14 cellular contexts compared by ENCODE assay signal in the genomic region with DNA sequence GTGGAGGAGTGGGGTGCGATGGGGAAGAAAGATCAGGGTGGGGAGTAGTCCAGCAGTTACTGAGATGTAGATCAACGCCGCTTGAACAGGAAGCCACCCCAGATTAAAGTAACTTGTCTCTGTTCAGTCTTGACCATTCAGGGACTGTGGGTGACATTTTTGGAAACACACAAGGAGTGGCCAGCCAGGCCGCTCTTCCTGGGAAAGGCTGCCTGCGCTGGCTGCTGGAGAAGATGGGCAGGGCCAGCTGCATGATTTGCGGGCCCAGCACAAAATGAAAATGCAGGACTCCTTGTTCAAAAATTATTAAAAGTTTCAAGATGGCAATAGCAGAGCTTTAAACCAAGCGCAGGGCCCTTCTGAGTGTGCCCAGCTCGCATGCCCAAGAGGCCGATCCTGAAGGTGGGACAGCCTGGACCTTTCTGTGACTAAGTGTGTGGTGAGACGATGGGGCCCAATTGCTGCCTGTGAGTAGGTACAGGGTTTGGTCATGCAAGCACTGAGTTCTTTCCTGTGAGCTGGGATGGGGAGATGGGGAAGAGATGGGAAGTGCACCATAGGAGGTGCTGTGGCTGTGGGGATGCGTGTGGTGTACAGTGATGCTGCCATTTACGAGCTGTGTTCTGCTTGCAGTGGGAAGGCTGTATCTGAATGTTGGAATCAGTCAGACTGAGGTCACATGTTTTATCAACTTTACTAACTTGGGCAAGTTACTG. TPM values are rescaled to one million over a fixed set of nuclear protein-coding genes. Genes with fewer than 3 reads are reported as not detected.
DNase-seq lines count a peak whose midpoint lies in the region; ATAC-seq, FAIRE-seq and TF ChIP-seq lines count a peak whose summit lies in the region.
"Had no signal": no experiment of that assay in that cellular context is flagged by ENCODE, and none has a peak within 500 bp of the region (broad histone marks: within the 10 kb centered on the region; RNA-seq: fewer than 3 reads in every experiment).

No MANE protein-coding gene starts in this region.

- H3K4me1 ChIP-seq in A549 (no peaks in the 10 kb centered on the region), GM23248 (ENCODE audit: insufficient read depth) (no peaks in the 10 kb centered on the region), K562 (replicated peaks in 1 of 2; ENCODE audit: control insufficient read depth in 2 of 2, insufficient read depth in 2 of 2, low read length in 2 of 2) (no peaks in the 10 kb centered on the region)

- H3K9ac ChIP-seq in GM23248: no peak overlapping the region
- no peak overlapping the region for H3K9ac ChIP-seq in K562 (ENCODE audit: insufficient read depth in 1 of 2, low read depth in 2 of 2, low read length in 2 of 2)

- H3F3A ChIP-seq in GM23248 (ENCODE audit: insufficient read depth): no peaks in the 10 kb centered on the region

- 59% methylated on average over 12 of the region's 12 CpGs for WGBS in A549 (ENCODE audit: missing lambda C conversion rate)
- 56 to 60% methylated on average over 12 of the region's 12 CpGs for WGBS in GM23248 (ENCODE audit: low coverage in 1 of 2, low lambda C conversion rate in 2 of 2, missing lambda C conversion rate in 2 of 2), 2 experiments
- WGBS in K562 (ENCODE audit: insufficient coverage, low coverage, missing lambda C conversion rate): under 1% methylated on average over 11 of the region's 12 CpGs

- CTCF ChIA-PET in A549 (lab: Yijun Ruan, JAX) (no interaction called here), K562 (lab: Yijun Ruan, JAX; ENCODE audit: low intra/inter-chr PET ratio) (no interaction called here)

- H3K27me3 ChIP-seq in GM23248 (replicated peaks; ENCODE audit: insufficient read depth): no peaks in the 10 kb centered on the region
- peaks cover 0 to 21% of the 10 kb centered on the region in 2 experiments; a peak in 2 of 5 replicates for H3K27me3 ChIP-seq in K562 (ENCODE audit: control insufficient read depth in 2 of 2, insufficient read depth in 2 of 2, low read length in 2 of 2)

- POLR2A ChIA-PET in A549 (lab: Yijun Ruan, JAX) (no interaction called here), K562 (lab: Yijun Ruan, JAX) (interaction anchor here (1.5 kb wide), 1 partner anchor 8 kb away, joined by 6 read pairs; no protein-coding TSS in a partner anchor)

- H3K9me3 ChIP-seq in A549 (no peaks in the 10 kb centered on the region), GM23248 (ENCODE audit: low read depth) (no peaks in the 10 kb centered on the region), K562 (replicated peaks; ENCODE audit: control insufficient read depth, insufficient read depth, low read depth, low read length) (no peaks in the 10 kb centered on the region)

- DNase-seq in A549 (ENCODE audit: low read depth in 1 of 2, low spot score in 1 of 2): peak; percentile 5 to 12
- DNase-seq in GM23248: peak; percentile 59
- DNase-seq in K562 (ENCODE audit: extremely low read depth in 1 of 4, low spot score in 3 of 4): no peak
- DNase-seq in hepatic stellate cell (ENCODE audit: low spot score): peak; percentile 80
- DNase-seq in NCI-H510A treated with DMSO at 0.1 percent for 48 hours (lab: John Stamatoyannopoulos, UW): no peak
- DNase-seq in NCI-H526 treated with DMSO at 0.1 percent for 48 hours (lab: John Stamatoyannopoulos, UW): no peak
- DNase-seq in NCI-H2029 (lab: John Stamatoyannopoulos, UW): no peak
- DNase-seq: activated gamma-delta T cell treated with Interleukin-2 at 50 U/mL for 16 hours, NCI-H1694, nucleus accumbens, OCI-M1, T-helper 2 cell had no signal

- BruUV-seq in K562 (replicated peaks; lab: Mats Ljungman, UMichigan): no TSS peak

- no peaks in the 10 kb centered on the region for H3K36me3 ChIP-seq in GM23248 (ENCODE audit: low read depth)
- no peaks in the 10 kb centered on the region for H3K36me3 ChIP-seq in K562 (ENCODE audit: control insufficient read depth, insufficient read depth, low read length)

- ATAC-seq in A549: peak; percentile 39 to 70; a peak in 4 of 6 replicates
- ATAC-seq in K562: peak; percentile 53
- no peak for ATAC-seq in HG03025 (IDR thresholded peaks at IDR 0.05; ENCODE audit: low FRiP score, unreplicated experiment)

- H3K4me2 ChIP-seq in A549: no peak overlapping the region
- no peak overlapping the region for H3K4me2 ChIP-seq in GM23248 (ENCODE audit: unreplicated experiment)
- H3K4me2 ChIP-seq in K562 (ENCODE audit: insufficient read depth, low read length): no peak overlapping the region

- TF ChIP-seq POLR2A in A549 (IDR thresholded peaks at IDR 0.05; ENCODE audit: low read length) (no peak), K562 (conservative IDR thresholded peaks at IDR 0.05) (no peak)

- FAIRE-seq in A549 (lab: Jason Lieb, UNC): no peak
- no peak for FAIRE-seq in K562 (lab: Jason Lieb, UNC)

- intact Hi-C loops in K562 (cut with micrococcal nuclease): no loop called here

- TF ChIP-seq EP300 in A549 (IDR thresholded peaks at IDR 0.05) (no peak), K562 (IDR thresholded peaks at IDR 0.05; ENCODE audit: low read length) (no peak)

- H3K27ac ChIP-seq in A549 (no peak overlapping the region), GM23248 (no peak overlapping the region), K562 (ENCODE audit: extremely low read depth, low read depth, low read length) (no peak overlapping the region)
- H3K27ac ChIP-seq: C4-2B had no signal

- TF ChIP-seq RAD21 in A549 (conservative IDR thresholded peaks at IDR 0.05 in 1 of 2, IDR thresholded peaks at IDR 0.05 in 1 of 2): no peak
- TF ChIP-seq RAD21 in K562 (CRISPR knock-in tag; conservative IDR thresholded peaks at IDR 0.05 in 1 of 2, IDR thresholded peaks at IDR 0.05 in 1 of 2): no peak

- H4K20me1 ChIP-seq in GM23248 (ENCODE audit: insufficient read depth): no peaks in the 10 kb centered on the region
- H4K20me1 ChIP-seq in K562 (replicated peaks; ENCODE audit: control insufficient read depth, insufficient read depth, low read length): no peaks in the 10 kb centered on the region

- H2AFZ ChIP-seq in GM23248: no peak overlapping the region; the same call in 1 of the 2 replicates
- H2AFZ ChIP-seq in K562 (ENCODE audit: low read depth, low read length): no peak overlapping the region

- TF ChIP-seq CTCF in A549 (IDR thresholded peaks at IDR 0.05): no peak
- 0 out of 6 replicates have a peak, but pooled peaks of 2 of the 3 experiments have one; percentile 8 to 13 for TF ChIP-seq CTCF in K562 (IDR thresholded peaks at IDR 0.05 in 2 of 3, conservative IDR thresholded peaks at IDR 0.05 in 1 of 3; ENCODE audit: insufficient read depth in 2 of 3, low read depth in 1 of 3, low read length in 3 of 3)

- H3K79me2 ChIP-seq in GM23248 (ENCODE audit: insufficient read depth) (no peaks in the 10 kb centered on the region), K562 (ENCODE audit: control insufficient read depth, insufficient read depth, low read length) (no peaks in the 10 kb centered on the region)

- no peak overlapping the region for H3K4me3 ChIP-seq in A549
- no peak overlapping the region for H3K4me3 ChIP-seq in GM23248
- no peak overlapping the region for H3K4me3 ChIP-seq in K562

- H3K9me1 ChIP-seq in K562 (ENCODE audit: control insufficient read depth, insufficient read depth, low read length): no peaks in the 10 kb centered on the region

- in situ Hi-C loops in GM23248 (cut with MboI): no loop called here
- in situ Hi-C loops in K562 (cut with MboI): no loop called here

- no peaks in the 10 kb centered on the region for H3K9me2 ChIP-seq in GM23248 (ENCODE audit: insufficient read depth)

TF ChIP-seq in A549, 52 proteins besides CTCF, POLR2A, EP300 and RAD21 (continues in another document):
- TF ChIP-seq SREBF2 (IDR thresholded peaks at IDR 0.05): no peak
- no peak for TF ChIP-seq KDM5A (IDR thresholded peaks at IDR 0.05)
- no peak for TF ChIP-seq MAX (IDR thresholded peaks at IDR 0.05)
- TF ChIP-seq EHMT2 (IDR thresholded peaks at IDR 0.05; ENCODE audit: low read depth): no peak
- no peak for TF ChIP-seq ZNF302 (CRISPR knock-in tag; IDR thresholded peaks at IDR 0.05)

TF ChIP-seq in K562, 482 proteins besides CTCF, POLR2A, EP300 and RAD21 (continues in another document):
- TF ChIP-seq NR3C1 (CRISPR knock-in tag; IDR thresholded peaks at IDR 0.05): no peak
- TF ChIP-seq SP2 (IDR thresholded peaks at IDR 0.05; ENCODE audit: extremely low read depth, low read depth, low read length, poor library complexity, severe bottlenecking): no peak
- no peak for TF ChIP-seq NONO (IDR thresholded peaks at IDR 0.05; ENCODE audit: low read depth in 2 of 2, low read length in 1 of 2)
- TF ChIP-seq, protein P1, sequence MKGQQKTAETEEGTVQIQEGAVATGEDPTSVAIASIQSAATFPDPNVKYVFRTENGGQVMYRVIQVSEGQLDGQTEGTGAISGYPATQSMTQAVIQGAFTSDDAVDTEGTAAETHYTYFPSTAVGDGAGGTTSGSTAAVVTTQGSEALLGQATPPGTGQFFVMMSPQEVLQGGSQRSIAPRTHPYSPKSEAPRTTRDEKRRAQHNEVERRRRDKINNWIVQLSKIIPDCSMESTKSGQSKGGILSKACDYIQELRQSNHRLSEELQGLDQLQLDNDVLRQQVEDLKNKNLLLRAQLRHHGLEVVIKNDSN (CRISPR knock-in tag; IDR thresholded peaks at IDR 0.05): no peak

RNA-seq across cellular contexts. Expression of gene DAAM2, which starts 51.3 kb away (rescaled TPM):
- polyA plus RNA-seq in A549 (2011; rRNA removed): not detected in 2 replicates
- not detected in 2 replicates for polyA plus RNA-seq in A549 (2012; cell fraction: cytosol; rRNA removed)
- 0.01 TPM in 1 of 2 replicates, not detected in the other for polyA plus RNA-seq in A549 (2012; cell fraction: nucleus; rRNA removed)
- polyA plus RNA-seq in A549 (2017; fragmentation: RNase III; extraction: RNeasy Plus Mini Kit Qiagen cat#74134 plus additional on column Dnase treatment): not detected in 3 replicates
- not detected in 2 replicates for polyA minus RNA-seq in A549 (2011; rRNA and poly(A)+ RNA removed)
- 5.1 and 5.6 TPM in 2 replicates for total RNA-seq in GM23248 (2014; rRNA removed; shearing (Covaris generic))
- 1.8 and 2.0 TPM in 2 replicates for polyA plus RNA-seq in GM23248 (2016; fragmentation: Nextera tagmentation; extraction: Ambion mirVana)
- not detected in 2 replicates for total RNA-seq in K562 (2011; cell fraction: chromatin; rRNA removed; ENCODE audit: low replicate concordance)
- total RNA-seq in K562 (2011; cell fraction: nucleolus; rRNA removed): not detected in 2 replicates
- total RNA-seq in K562 (2011; cell fraction: nucleoplasm; rRNA removed): not detected in 2 replicates
- total RNA-seq in K562 (2014; rRNA removed): not detected in 2 replicates
- total RNA-seq in K562 (2014; rRNA removed; fragmentation: Illumina TruSeq; extraction: Trizol): not detected in 2 replicates
- total RNA-seq in K562 (2015; rRNA removed; fragmentation: Illumina TruSeq; extraction: Trizol): not detected in 2 replicates
- 0.04 and 0.07 TPM in 2 replicates for total RNA-seq in K562 (2021)
- not detected in 2 replicates for polyA plus RNA-seq in K562 (2011; rRNA removed)
- polyA plus RNA-seq in K562 (2011; cell fraction: cytosol; rRNA removed): not detected in 2 replicates
- polyA plus RNA-seq in K562 (2011; cell fraction: nucleus; rRNA removed): not detected in 2 replicates
- 0.10 and 0.35 TPM in 2 replicates for polyA plus RNA-seq in K562 (2012)
- polyA plus RNA-seq in K562 (2014; fragmentation: Illumina TruSeq; extraction: Trizol): not detected in 2 replicates
- under 1 TPM in 1 of 2 experiments, not detected in 1; 0.01 TPM for polyA plus RNA-seq in K562 (2014; fragmentation: Nextera tagmentation; extraction: Ambion mirVana)
- not detected in 2 replicates for polyA plus RNA-seq in K562 (2014; rRNA removed)
- polyA minus RNA-seq in K562 (2011; rRNA and poly(A)+ RNA removed): not detected in 2 replicates
- not detected in 2 replicates for polyA minus RNA-seq in K562 (2011; cell fraction: cytosol; rRNA and poly(A)+ RNA removed)
- not detected in 2 replicates for polyA minus RNA-seq in K562 (2011; cell fraction: nucleus; rRNA and poly(A)+ RNA removed)

Comparison
In these comparisons a context has a peak if more than half of its experiments do, and no peak if none do; other contexts are left out.
1. DNase-seq: peak in A549 (2 of 2), GM23248 (single experiment) and hepatic stellate cell (single experiment); none in K562 (0 of 4), NCI-H510A treated with DMSO at 0.1 percent for 48 hours (single experiment), NCI-H526 treated with DMSO at 0.1 percent for 48 hours (single experiment) and NCI-H2029 (single experiment).
2. Of the 35 proteins assayed by ChIP-seq in both K562 and A549: peak only in K562: CTCF; only in A549: none; in both: none; in neither: 34.